Comparison of ENCODE assay signal across 8 cellular contexts in the genomic region with DNA sequence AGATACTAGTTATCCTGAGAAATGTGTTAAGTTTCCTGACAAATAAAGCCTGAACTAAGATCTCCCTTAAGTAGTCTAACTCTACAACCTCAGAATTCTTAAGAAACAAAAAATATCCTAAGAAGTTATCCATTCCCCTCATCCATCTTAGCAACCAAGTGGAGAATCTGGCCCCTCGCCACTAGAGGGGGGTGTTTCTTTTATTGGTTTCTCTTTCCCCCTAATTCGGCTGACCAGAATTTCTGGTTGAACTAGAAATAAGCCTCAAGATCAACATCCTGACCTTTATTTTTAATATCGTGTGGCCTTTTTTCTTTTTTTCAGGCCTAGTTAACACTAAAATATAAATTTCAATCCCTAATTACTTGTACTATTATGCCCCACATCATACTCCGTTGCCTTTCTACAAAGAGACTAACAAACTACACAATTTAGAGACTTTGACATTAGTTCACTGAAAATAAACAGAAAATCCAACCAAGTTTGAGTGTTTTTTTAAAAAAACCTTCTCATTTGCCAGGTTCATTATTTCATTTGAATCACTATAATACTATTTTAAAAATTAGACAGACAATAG. TPM values are rescaled to one million over a fixed set of nuclear protein-coding genes. Genes with fewer than 3 reads are reported as not detected.
DNase-seq lines count a peak whose midpoint lies in the region; ATAC-seq and TF ChIP-seq lines count a peak whose summit lies in the region.

No MANE protein-coding gene starts in this region.

- H3K27ac ChIP-seq in breast epithelium: peak overlapping the region in 1 of 2 donors; percentile 33

- intact Hi-C loops in breast epithelium (cut with DNase I; ENCODE audit: low total_unique reads): loop anchor here (2.0 kb wide), 1 partner anchor 105 kb away; no protein-coding TSS in a partner anchor

- no peaks in the 10 kb centered on the region for H3K27me3 ChIP-seq in breast epithelium
- H3K27me3 ChIP-seq in kidney epithelial cell (ENCODE audit: control insufficient read depth, insufficient read depth, low read length): no peaks in the 10 kb centered on the region

- no peaks in the 10 kb centered on the region for H3K9me3 ChIP-seq in breast epithelium

- TF ChIP-seq CTCF in NB4 (IDR thresholded peaks at IDR 0.05; ENCODE audit: low read depth, low read length): peak; percentile 79
- TF ChIP-seq CTCF in breast epithelium (IDR thresholded peaks at IDR 0.05): peak; percentile 46 to 70 (median 54)
- peak; percentile 83 for TF ChIP-seq CTCF in kidney epithelial cell (IDR thresholded peaks at IDR 0.05; ENCODE audit: insufficient read depth, low read length, poor library complexity, severe bottlenecking)

- no peak for TF ChIP-seq POLR2A in NB4 (IDR thresholded peaks at IDR 0.05; ENCODE audit: extremely low read depth, insufficient read length)
- no peak for TF ChIP-seq POLR2A in breast epithelium (IDR thresholded peaks at IDR 0.05)

- H3K4me1 ChIP-seq in breast epithelium: no peaks in the 10 kb centered on the region

- peak; percentile 63 for ATAC-seq in GM21528 (IDR thresholded peaks at IDR 0.05; ENCODE audit: low FRiP score, unreplicated experiment)

- H3K4me3 ChIP-seq in NB4 (ENCODE audit: low read depth, low read length): no peak overlapping the region
- H3K4me3 ChIP-seq in breast epithelium: no peak overlapping the region
- H3K4me3 ChIP-seq in kidney epithelial cell (ENCODE audit: low read depth, low read length): no peak overlapping the region

- H3K36me3 ChIP-seq in breast epithelium: no peaks in the 10 kb centered on the region
- H3K36me3 ChIP-seq in kidney epithelial cell (ENCODE audit: control insufficient read depth, insufficient read depth, low read length): no peaks in the 10 kb centered on the region

- in situ Hi-C loops in Caki2 (cut with HindIII; ENCODE audit: low pct_unique_long_range_greater_than_20kb, low sequenced_read_pairs): no loop called here

- DNase-seq in Caki2 (ENCODE audit: low read depth) (peak; percentile 41), NB4 (ENCODE audit: low read depth) (peak; percentile 71), T-helper 2 cell (peak; percentile 11 to 68 (median 52)), breast epithelium (ENCODE audit: low spot score in 2 of 2) (peak; percentile 67 to 71), kidney epithelial cell (ENCODE audit: low read depth) (no peak), mesenteric fat pad (ENCODE audit: low spot score) (no peak)
- DNase-seq in stimulated activated CD4-positive, alpha-beta T cell treated with anti-CD3 and anti-CD28 coated beads, Interleukin-4, amount 100 ng/mL, for 4 hours: peak; percentile 45 to 53

RNA-seq across cellular contexts. Expression of gene NR4A3, which starts 14.3 kb away (rescaled TPM):
- not detected in 2 replicates for total RNA-seq in Caki2 (2014; rRNA removed; shearing (Covaris generic); ENCODE audit: low replicate concordance)
- 10 to 100 TPM in 1 of 3 donors, 1 to 10 TPM in 2; 1.3 to 34.1 (median 4.9) TPM for total RNA-seq in breast epithelium
- total RNA-seq in kidney epithelial cell: 0.41 and 0.50 TPM in 2 replicates
- 124 TPM for total RNA-seq in mesenteric fat pad

Comparison
In these comparisons a context has a peak if more than half of its experiments do, and no peak if none do; other contexts are left out.
1. DNase-seq: peak in Caki2 (single experiment), NB4 (single experiment), T-helper 2 cell (5 of 5), breast epithelium (2 of 2) and stimulated activated CD4-positive, alpha-beta T cell treated with anti-CD3 and anti-CD28 coated beads, Interleukin-4, amount 100 ng/mL, for 4 hours (2 of 2); none in kidney epithelial cell (single experiment) and mesenteric fat pad (single experiment).
2. Peak in every context shown above with its lines, with median percentiles within 50 percentile points of each other: CTCF ChIP-seq.